9 cellular contexts compared by ENCODE assay signal in genomic region chr19:17389957-17390664, GRCh38. TPM values are rescaled to one million over a fixed set of nuclear protein-coding genes. Genes with fewer than 3 reads are reported as not detected.
DNase-seq lines count a peak whose midpoint lies in the region; ATAC-seq and TF ChIP-seq lines count a peak whose summit lies in the region.
"Had no signal": no experiment of that assay in that cellular context is flagged by ENCODE, and none has a peak within 500 bp of the region (broad histone marks: within the 10 kb centered on the region; RNA-seq: fewer than 3 reads in every experiment).

No MANE protein-coding gene starts in this region.

- no peaks in the 10 kb centered on the region for H3K4me1 ChIP-seq in right cardiac atrium (ENCODE audit: control insufficient read depth, insufficient read depth, low read length)

- no peaks in the 10 kb centered on the region for H3K36me3 Mint-ChIP-seq in HFFc6 (ENCODE audit: low read depth)
- H3K36me3 Mint-ChIP-seq in activated T-cell treated with anti-CD3 and anti-CD28 coated beads, Interleukin-2, amount 50 U/mL, for 72 hours (ENCODE audit: insufficient read depth in 2 of 2), result no peaks in the 10 kb centered on the region
- peaks cover 5% of the 10 kb centered on the region for H3K36me3 Mint-ChIP-seq in stimulated activated effector memory CD8-positive, alpha-beta T cell treated with anti-CD3 and anti-CD28 coated beads, Interleukin-12 subunit alpha, Interleukin-12 subunit beta, amount 100 ng/mL, for 72 hours

- H3K9me3 ChIP-seq in right cardiac atrium (ENCODE audit: control insufficient read depth, low read length), result no peaks in the 10 kb centered on the region

- H3K27ac ChIP-seq in right cardiac atrium (ENCODE audit: low read length), result no peak overlapping the region

- peaks cover 14% of the 10 kb centered on the region for H3K9me3 Mint-ChIP-seq in HFFc6
- no peaks in the 10 kb centered on the region for H3K9me3 Mint-ChIP-seq in activated T-cell treated with anti-CD3 and anti-CD28 coated beads, Interleukin-2, amount 50 U/mL, for 72 hours
- no peaks in the 10 kb centered on the region for H3K9me3 Mint-ChIP-seq in stimulated activated effector memory CD8-positive, alpha-beta T cell treated with anti-CD3 and anti-CD28 coated beads, Interleukin-12 subunit alpha, Interleukin-12 subunit beta, amount 100 ng/mL, for 72 hours

- H3K4me1 Mint-ChIP-seq in HFFc6 (ENCODE audit: low read depth), result peaks cover 7% of the 10 kb centered on the region
- H3K4me1 Mint-ChIP-seq in activated T-cell treated with anti-CD3 and anti-CD28 coated beads, Interleukin-2, amount 50 U/mL, for 72 hours (ENCODE audit: low read depth), result peaks cover 14% of the 10 kb centered on the region
- peaks cover 17% of the 10 kb centered on the region for H3K4me1 Mint-ChIP-seq in stimulated activated effector memory CD8-positive, alpha-beta T cell treated with anti-CD3 and anti-CD28 coated beads, Interleukin-12 subunit alpha, Interleukin-12 subunit beta, amount 100 ng/mL, for 72 hours

- ATAC-seq in activated T-cell treated with anti-CD3 and anti-CD28 coated beads, Interleukin-2, amount 50 U/mL, for 72 hours (replicated peaks in 1 of 2), result peak in 1 of 2 donors; percentile 6
- no peak for ATAC-seq in right cardiac atrium
- ATAC-seq in stimulated activated effector memory CD8-positive, alpha-beta T cell treated with anti-CD3 and anti-CD28 coated beads, Interleukin-12 subunit alpha, Interleukin-12 subunit beta, amount 100 ng/mL, for 72 hours, result no peak

- H3K4me3 Mint-ChIP-seq in HFFc6, result peak overlapping the region; percentile 88; the same call in 1 of the 2 replicates
- H3K4me3 Mint-ChIP-seq in activated T-cell treated with anti-CD3 and anti-CD28 coated beads, Interleukin-2, amount 50 U/mL, for 72 hours, result peak overlapping the region; percentile 94 to 100
- H3K4me3 Mint-ChIP-seq in stimulated activated effector memory CD8-positive, alpha-beta T cell treated with anti-CD3 and anti-CD28 coated beads, Interleukin-12 subunit alpha, Interleukin-12 subunit beta, amount 100 ng/mL, for 72 hours, result peak overlapping the region; percentile 94

- no peak overlapping the region for H3K27ac Mint-ChIP-seq in HFFc6
- no peak overlapping the region for H3K27ac Mint-ChIP-seq in activated T-cell treated with anti-CD3 and anti-CD28 coated beads, Interleukin-2, amount 50 U/mL, for 72 hours
- peak overlapping the region; percentile 78 for H3K27ac Mint-ChIP-seq in stimulated activated effector memory CD8-positive, alpha-beta T cell treated with anti-CD3 and anti-CD28 coated beads, Interleukin-12 subunit alpha, Interleukin-12 subunit beta, amount 100 ng/mL, for 72 hours

- DNase-seq in HFFc6 (no peak), right cardiac atrium (peak in 1 of 3 donors; percentile 58), OCI-M2 (lab: John Stamatoyannopoulos, UW; ENCODE audit: unreplicated experiment) (no peak), NCI-H2171 treated with DMSO at 0.1 percent for 48 hours (lab: John Stamatoyannopoulos, UW) (no peak), A172 (ENCODE audit: low spot score) (no peak)
- DNase-seq in activated T-cell treated with anti-CD3 and anti-CD28 coated beads, Interleukin-2, amount 50 U/mL, for 72 hours, result peak; percentile 22 to 23
- DNase-seq in stimulated activated effector memory CD8-positive, alpha-beta T cell treated with anti-CD3 and anti-CD28 coated beads, Interleukin-12 subunit alpha, Interleukin-12 subunit beta, amount 100 ng/mL, for 72 hours (ENCODE audit: low spot score in 2 of 2), result no peak

- TF ChIP-seq CTCF in HFFc6 (IDR thresholded peaks at IDR 0.05), result peak; percentile 41

- peak overlapping the region; percentile 42 for H3K4me3 ChIP-seq in right cardiac atrium (ENCODE audit: low read length)

- H3K27me3 ChIP-seq in right cardiac atrium (ENCODE audit: control insufficient read depth, insufficient read depth), result no peaks in the 10 kb centered on the region

- intact Hi-C loops in right cardiac atrium (cut with DNase I), result loop anchor here in 3 of 4 donors (5.0 to 10.0 kb wide), 4 partner anchors 43 to 95 kb away; partner anchors contain the start of gene NXNL1 (in 1 of the 3)

- 7% methylated on average over 37 of the region's 37 CpGs for WGBS in right cardiac atrium

- peaks cover 11% of the 10 kb centered on the region for H3K27me3 Mint-ChIP-seq in HFFc6 (ENCODE audit: insufficient read depth)
- H3K27me3 Mint-ChIP-seq in activated T-cell treated with anti-CD3 and anti-CD28 coated beads, Interleukin-2, amount 50 U/mL, for 72 hours (ENCODE audit: low read depth), result peaks cover 10% of the 10 kb centered on the region

RNA-seq across cellular contexts. Expression of gene CCDC194, which starts 3.9 kb away (rescaled TPM):
- not detected for total RNA-seq in HFFc6 (2021; fragmentation: NEBNext Ultra II Directional; extraction: Animal tissue kit (Norgen Biotek cat#: 25700))
- total RNA-seq in activated T-cell treated with anti-CD3 and anti-CD28 coated beads, Interleukin-2, amount 50 U/mL, for 72 hours, result 1 to 10 TPM; 2.2 to 2.8 TPM
- total RNA-seq in right cardiac atrium, result under 1 TPM in 1 of 4 donors, not detected in 3; 0.43 TPM
- not detected for polyA plus RNA-seq in right cardiac atrium
- not detected in 2 replicates for total RNA-seq in A172 (2014; rRNA removed; shearing (Covaris generic))
- total RNA-seq: lower leg skin had no signal

RNA-seq across cellular contexts. Expression of gene PLVAP, which starts 13.0 kb away (rescaled TPM):
- total RNA-seq in HFFc6 (2021; fragmentation: NEBNext Ultra II Directional; extraction: Animal tissue kit (Norgen Biotek cat#: 25700)), result not detected
- not detected for total RNA-seq in activated T-cell treated with anti-CD3 and anti-CD28 coated beads, Interleukin-2, amount 50 U/mL, for 72 hours
- total RNA-seq in right cardiac atrium, result 100 to 1,000 TPM; 105 to 113 (median 108) TPM
- 81.7 TPM for polyA plus RNA-seq in right cardiac atrium
- not detected in 2 replicates for total RNA-seq in A172 (2014; rRNA removed; shearing (Covaris generic))
- total RNA-seq: T-helper 2 cell treated with Interferon-gamma antibody and Interleukin-4, amounts not matched to agents 100 ng/mL and 5 ng/mL, for 36 hours had no signal

RNA-seq across cellular contexts. Expression of gene BST2, which starts 15.3 kb away (rescaled TPM):
- total RNA-seq in HFFc6 (2021; fragmentation: NEBNext Ultra II Directional; extraction: Animal tissue kit (Norgen Biotek cat#: 25700)), result under 1 TPM in 3 of 6 experiments, not detected in 3; 0.21 to 0.59 (median 0.34) TPM
- total RNA-seq in activated T-cell treated with anti-CD3 and anti-CD28 coated beads, Interleukin-2, amount 50 U/mL, for 72 hours, result 10 to 100 TPM; 40.9 to 75.0 TPM
- total RNA-seq in right cardiac atrium, result 10 to 100 TPM; 32.3 to 56.3 (median 39.6) TPM
- 45.1 TPM for polyA plus RNA-seq in right cardiac atrium
- total RNA-seq in A172 (2014; rRNA removed; shearing (Covaris generic)), result 0.29 and 1.7 TPM in 2 replicates

RNA-seq across cellular contexts. Expression of gene MVB12A, which starts 29.7 kb away (rescaled TPM):
- 10 to 100 TPM; 45.2 to 49.2 (median 47.2) TPM for total RNA-seq in HFFc6 (2021; fragmentation: NEBNext Ultra II Directional; extraction: Animal tissue kit (Norgen Biotek cat#: 25700))
- 10 to 100 TPM; 32.4 to 38.4 TPM for total RNA-seq in activated T-cell treated with anti-CD3 and anti-CD28 coated beads, Interleukin-2, amount 50 U/mL, for 72 hours
- 10 to 100 TPM; 20.6 to 27.2 (median 23.4) TPM for total RNA-seq in right cardiac atrium
- 30.5 TPM for polyA plus RNA-seq in right cardiac atrium
- 105 and 141 TPM in 2 replicates for total RNA-seq in A172 (2014; rRNA removed; shearing (Covaris generic))

RNA-seq across cellular contexts. Expression of gene GTPBP3, which starts 52.8 kb away (rescaled TPM):
- total RNA-seq in HFFc6 (2021; fragmentation: NEBNext Ultra II Directional; extraction: Animal tissue kit (Norgen Biotek cat#: 25700)), result 10 to 100 TPM in 5 of 6 experiments, 1 to 10 TPM in 1; 9.2 to 14.7 (median 13.0) TPM
- 10 to 100 TPM; 26.0 to 39.1 TPM for total RNA-seq in activated T-cell treated with anti-CD3 and anti-CD28 coated beads, Interleukin-2, amount 50 U/mL, for 72 hours
- total RNA-seq in right cardiac atrium, result 10 to 100 TPM in 2 of 4 donors, 1 to 10 TPM in 2; 7.9 to 11.3 (median 10.3) TPM
- polyA plus RNA-seq in right cardiac atrium, result 8.4 TPM
- total RNA-seq in A172 (2014; rRNA removed; shearing (Covaris generic)), result 21.5 and 24.0 TPM in 2 replicates

Comparison
In these comparisons a context has a peak if more than half of its experiments do, and no peak if none do; other contexts are left out.
1. DNase-seq: peak in activated T-cell treated with anti-CD3 and anti-CD28 coated beads, Interleukin-2, amount 50 U/mL, for 72 hours (2 of 2); none in HFFc6 (single experiment), stimulated activated effector memory CD8-positive, alpha-beta T cell treated with anti-CD3 and anti-CD28 coated beads, Interleukin-12 subunit alpha, Interleukin-12 subunit beta, amount 100 ng/mL, for 72 hours (0 of 2), OCI-M2 (single experiment), NCI-H2171 treated with DMSO at 0.1 percent for 48 hours (single experiment) and A172 (single experiment).
2. RNA of gene PLVAP, which starts 13.0 kb away (total RNA-seq): 105 to 113 TPM in right cardiac atrium; not detected in HFFc6, not detected in activated T-cell treated with anti-CD3 and anti-CD28 coated beads, Interleukin-2, amount 50 U/mL, for 72 hours and not detected in A172; every median in the first group is over 100 times any median in the second.
3. RNA of gene BST2, which starts 15.3 kb away (total RNA-seq): 40.9 to 75.0 TPM in activated T-cell treated with anti-CD3 and anti-CD28 coated beads, Interleukin-2, amount 50 U/mL, for 72 hours and 32.3 to 56.3 TPM in right cardiac atrium; 0.29 to 1.7 TPM in A172 and 0.21 to 0.59 TPM in HFFc6; every median in the first group is over 10 times any median in the second.
4. Peak in every context shown above with its lines, with median percentiles within 50 percentile points of each other: H3K4me3 Mint-ChIP-seq.